ENCODE assay signal across 8 cellular contexts in genomic region chr12:22443379-22444316, GRCh38.
DNase-seq lines count a peak whose midpoint lies in the region; ATAC-seq, FAIRE-seq and TF ChIP-seq lines count a peak whose summit lies in the region.

No MANE protein-coding gene starts in this region.

- H3K27me3 ChIP-seq in small intestine (ENCODE audit: control insufficient read depth in 2 of 2, insufficient read depth in 2 of 2, low read length in 2 of 2): no peaks in the 10 kb centered on the region

- TF ChIP-seq CTCF in 22Rv1 (IDR thresholded peaks at IDR 0.05): peak; percentile 91
- TF ChIP-seq CTCF in astrocyte of the cerebellum (IDR thresholded peaks at IDR 0.05; ENCODE audit: low read depth, low read length, missing control alignments): peak; percentile 73

- WGBS in small intestine, 3 donors: 34 to 36% (median 36%) methylated on average over 17 of the region's 17 CpGs

- in situ Hi-C loops in astrocyte of the cerebellum (cut with HindIII; ENCODE audit: low sequenced_read_pairs): no loop called here

- H3K27ac ChIP-seq in 22Rv1 (no peak overlapping the region), small intestine (ENCODE audit: low read depth in 1 of 2, low read length in 1 of 2) (no peak overlapping the region)

- ATAC-seq in GM18499 (IDR thresholded peaks at IDR 0.05; ENCODE audit: insufficient read depth, unreplicated experiment): peak; percentile 98
- peak; percentile 100 for ATAC-seq in HG02884 (IDR thresholded peaks at IDR 0.05; ENCODE audit: unreplicated experiment)

- H3K4me1 ChIP-seq in small intestine (ENCODE audit: control insufficient read depth in 2 of 2, insufficient read depth in 1 of 2, low read depth in 1 of 2, low read length in 1 of 2): no peaks in the 10 kb centered on the region

- DNase-seq in NCI-H146 (lab: John Stamatoyannopoulos, UW): peak; percentile 92
- DNase-seq in T-helper 22 cell (ENCODE audit: low read depth): peak; percentile 20
- DNase-seq in astrocyte of the cerebellum (ENCODE audit: low read depth): peak; percentile 83
- peak; percentile 30 to 70 for DNase-seq in hippocampal formation (lab: John Stamatoyannopoulos, UW)
- DNase-seq in small intestine: peak; percentile 76

- H3K36me3 ChIP-seq in small intestine (ENCODE audit: control insufficient read depth in 2 of 2, insufficient read depth in 2 of 2, low read length in 2 of 2): no peaks in the 10 kb centered on the region

- no peaks in the 10 kb centered on the region for H3K9me3 ChIP-seq in small intestine (ENCODE audit: control insufficient read depth, low read depth)

- H3K4me3 ChIP-seq in astrocyte of the cerebellum (ENCODE audit: low read depth, low read length) (no peak overlapping the region), small intestine (ENCODE audit: low read depth in 1 of 2, low read length in 2 of 2) (no peak overlapping the region)

- FAIRE-seq in small intestine (lab: Jason Lieb, UNC): no peak

Comparison
In these comparisons a context has a peak if more than half of its experiments do, and no peak if none do; other contexts are left out.
1. DNase-seq: peak in every context shown above with its lines; median percentile 92 in NCI-H146; 83 in astrocyte of the cerebellum; 76 in small intestine; 50 in hippocampal formation; 20 in T-helper 22 cell.